In the genomic region with DNA sequence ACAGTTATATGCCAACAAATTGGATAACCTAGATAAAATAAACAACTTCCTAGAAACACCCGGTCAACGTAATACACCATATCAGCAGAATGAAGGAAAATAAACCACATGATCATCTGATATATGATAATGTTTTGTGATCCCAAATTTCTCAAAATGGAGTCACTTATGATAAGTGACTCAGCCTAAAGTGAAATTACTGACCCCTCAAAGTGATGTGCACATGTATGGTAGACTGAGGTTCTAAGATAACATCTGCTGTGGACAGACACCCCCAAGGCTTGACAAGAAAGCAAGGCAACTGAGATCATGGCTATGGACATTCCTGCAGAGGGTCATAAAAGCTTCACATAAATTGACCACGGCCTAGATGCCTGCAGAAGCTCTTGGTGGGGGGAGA, we compare ENCODE assay signal across 1 cellular context.
TF ChIP-seq lines count a peak whose summit lies in the region.

No MANE protein-coding gene starts in this region.

TF ChIP-seq in K562, 482 proteins besides CTCF, POLR2A, EP300 and RAD21 (continued from another document and continues in another):
- 0 out of 2 replicates have a peak, but pooled peaks have one; percentile 50 for TF ChIP-seq CREB3 (tag; conservative IDR thresholded peaks at IDR 0.05; ENCODE audit: low read depth)
- TF ChIP-seq, protein P1, sequence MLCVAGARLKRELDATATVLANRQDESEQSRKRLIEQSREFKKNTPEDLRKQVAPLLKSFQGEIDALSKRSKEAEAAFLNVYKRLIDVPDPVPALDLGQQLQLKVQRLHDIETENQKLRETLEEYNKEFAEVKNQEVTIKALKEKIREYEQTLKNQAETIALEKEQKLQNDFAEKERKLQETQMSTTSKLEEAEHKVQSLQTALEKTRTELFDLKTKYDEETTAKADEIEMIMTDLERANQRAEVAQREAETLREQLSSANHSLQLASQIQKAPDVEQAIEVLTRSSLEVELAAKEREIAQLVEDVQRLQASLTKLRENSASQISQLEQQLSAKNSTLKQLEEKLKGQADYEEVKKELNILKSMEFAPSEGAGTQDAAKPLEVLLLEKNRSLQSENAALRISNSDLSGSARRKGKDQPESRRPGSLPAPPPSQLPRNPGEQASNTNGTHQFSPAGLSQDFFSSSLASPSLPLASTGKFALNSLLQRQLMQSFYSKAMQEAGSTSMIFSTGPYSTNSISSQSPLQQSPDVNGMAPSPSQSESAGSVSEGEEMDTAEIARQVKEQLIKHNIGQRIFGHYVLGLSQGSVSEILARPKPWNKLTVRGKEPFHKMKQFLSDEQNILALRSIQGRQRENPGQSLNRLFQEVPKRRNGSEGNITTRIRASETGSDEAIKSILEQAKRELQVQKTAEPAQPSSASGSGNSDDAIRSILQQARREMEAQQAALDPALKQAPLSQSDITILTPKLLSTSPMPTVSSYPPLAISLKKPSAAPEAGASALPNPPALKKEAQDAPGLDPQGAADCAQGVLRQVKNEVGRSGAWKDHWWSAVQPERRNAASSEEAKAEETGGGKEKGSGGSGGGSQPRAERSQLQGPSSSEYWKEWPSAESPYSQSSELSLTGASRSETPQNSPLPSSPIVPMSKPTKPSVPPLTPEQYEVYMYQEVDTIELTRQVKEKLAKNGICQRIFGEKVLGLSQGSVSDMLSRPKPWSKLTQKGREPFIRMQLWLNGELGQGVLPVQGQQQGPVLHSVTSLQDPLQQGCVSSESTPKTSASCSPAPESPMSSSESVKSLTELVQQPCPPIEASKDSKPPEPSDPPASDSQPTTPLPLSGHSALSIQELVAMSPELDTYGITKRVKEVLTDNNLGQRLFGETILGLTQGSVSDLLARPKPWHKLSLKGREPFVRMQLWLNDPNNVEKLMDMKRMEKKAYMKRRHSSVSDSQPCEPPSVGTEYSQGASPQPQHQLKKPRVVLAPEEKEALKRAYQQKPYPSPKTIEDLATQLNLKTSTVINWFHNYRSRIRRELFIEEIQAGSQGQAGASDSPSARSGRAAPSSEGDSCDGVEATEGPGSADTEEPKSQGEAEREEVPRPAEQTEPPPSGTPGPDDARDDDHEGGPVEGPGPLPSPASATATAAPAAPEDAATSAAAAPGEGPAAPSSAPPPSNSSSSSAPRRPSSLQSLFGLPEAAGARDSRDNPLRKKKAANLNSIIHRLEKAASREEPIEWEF (CRISPR knock-in tag; IDR thresholded peaks at IDR 0.05), result no peak
- TF ChIP-seq SREBF2 (CRISPR knock-in tag; IDR thresholded peaks at IDR 0.05), result no peak
- peak; percentile 58; the same call in 1 of the 2 replicates for TF ChIP-seq DDX20 (tag; IDR thresholded peaks at IDR 0.05; ENCODE audit: low read depth)
- no peak for TF ChIP-seq SMARCA4 (IDR thresholded peaks at IDR 0.05)
- no peak for TF ChIP-seq MXI1 (IDR thresholded peaks at IDR 0.05; ENCODE audit: low read depth, low read length)
- TF ChIP-seq HMBOX1 (IDR thresholded peaks at IDR 0.05), result no peak
- TF ChIP-seq DPF2 (IDR thresholded peaks at IDR 0.05), result no peak
- no peak for TF ChIP-seq KLF1 (tag; IDR thresholded peaks at IDR 0.05)
- TF ChIP-seq KLF6 (CRISPR knock-in tag; IDR thresholded peaks at IDR 0.05; ENCODE audit: borderline replicate concordance), result peak; percentile 67; the same call in 1 of the 2 replicates
- TF ChIP-seq ZNF282 (CRISPR knock-in tag; IDR thresholded peaks at IDR 0.05), result no peak
- TF ChIP-seq SETDB1 (IDR thresholded peaks at IDR 0.05; ENCODE audit: low read length), result no peak
- TF ChIP-seq NR0B1 (IDR thresholded peaks at IDR 0.05; ENCODE audit: partially characterized antibody), result no peak
- TF ChIP-seq, protein P2, sequence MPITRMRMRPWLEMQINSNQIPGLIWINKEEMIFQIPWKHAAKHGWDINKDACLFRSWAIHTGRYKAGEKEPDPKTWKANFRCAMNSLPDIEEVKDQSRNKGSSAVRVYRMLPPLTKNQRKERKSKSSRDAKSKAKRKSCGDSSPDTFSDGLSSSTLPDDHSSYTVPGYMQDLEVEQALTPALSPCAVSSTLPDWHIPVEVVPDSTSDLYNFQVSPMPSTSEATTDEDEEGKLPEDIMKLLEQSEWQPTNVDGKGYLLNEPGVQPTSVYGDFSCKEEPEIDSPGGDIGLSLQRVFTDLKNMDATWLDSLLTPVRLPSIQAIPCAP (CRISPR knock-in tag; IDR thresholded peaks at IDR 0.05; ENCODE audit: borderline replicate concordance), result no peak
- TF ChIP-seq GABPB1 (CRISPR knock-in tag; IDR thresholded peaks at IDR 0.05), result no peak
- no peak for TF ChIP-seq NR1H2 (CRISPR knock-in tag; IDR thresholded peaks at IDR 0.05)
- TF ChIP-seq ATF7 (IDR thresholded peaks at IDR 0.05), result no peak
- TF ChIP-seq SAP30 (IDR thresholded peaks at IDR 0.05; ENCODE audit: borderline replicate concordance, insufficient read depth, low read depth, low read length, poor library complexity, severe bottlenecking), result no peak
- peak; percentile 58 for TF ChIP-seq ZNF311 (CRISPR knock-in tag; IDR thresholded peaks at IDR 0.05)
- peak; percentile 69; the same call in 1 of the 2 replicates for TF ChIP-seq PTRF (tag; IDR thresholded peaks at IDR 0.05)
- peak; percentile 77 for TF ChIP-seq ZNF41 (CRISPR knock-in tag; conservative IDR thresholded peaks at IDR 0.05)
- no peak for TF ChIP-seq MCM5 (IDR thresholded peaks at IDR 0.05; ENCODE audit: low read depth)
- no peak for TF ChIP-seq ZNF165 (CRISPR knock-in tag; IDR thresholded peaks at IDR 0.05; ENCODE audit: borderline replicate concordance)
- TF ChIP-seq PYGO2 (tag; IDR thresholded peaks at IDR 0.05), result no peak
- no peak for TF ChIP-seq BDP1 (IDR thresholded peaks at IDR 0.05; ENCODE audit: insufficient read depth, insufficient read length)
- no peak for TF ChIP-seq JUN (IDR thresholded peaks at IDR 0.05; ENCODE audit: borderline replicate concordance, low read depth, low read length)
- no peak for TF ChIP-seq JUN (CRISPR knock-in tag; IDR thresholded peaks at IDR 0.05; ENCODE audit: borderline replicate concordance)
- no peak for TF ChIP-seq TGIF2 (CRISPR knock-in tag; IDR thresholded peaks at IDR 0.05)
- TF ChIP-seq, protein P3, sequence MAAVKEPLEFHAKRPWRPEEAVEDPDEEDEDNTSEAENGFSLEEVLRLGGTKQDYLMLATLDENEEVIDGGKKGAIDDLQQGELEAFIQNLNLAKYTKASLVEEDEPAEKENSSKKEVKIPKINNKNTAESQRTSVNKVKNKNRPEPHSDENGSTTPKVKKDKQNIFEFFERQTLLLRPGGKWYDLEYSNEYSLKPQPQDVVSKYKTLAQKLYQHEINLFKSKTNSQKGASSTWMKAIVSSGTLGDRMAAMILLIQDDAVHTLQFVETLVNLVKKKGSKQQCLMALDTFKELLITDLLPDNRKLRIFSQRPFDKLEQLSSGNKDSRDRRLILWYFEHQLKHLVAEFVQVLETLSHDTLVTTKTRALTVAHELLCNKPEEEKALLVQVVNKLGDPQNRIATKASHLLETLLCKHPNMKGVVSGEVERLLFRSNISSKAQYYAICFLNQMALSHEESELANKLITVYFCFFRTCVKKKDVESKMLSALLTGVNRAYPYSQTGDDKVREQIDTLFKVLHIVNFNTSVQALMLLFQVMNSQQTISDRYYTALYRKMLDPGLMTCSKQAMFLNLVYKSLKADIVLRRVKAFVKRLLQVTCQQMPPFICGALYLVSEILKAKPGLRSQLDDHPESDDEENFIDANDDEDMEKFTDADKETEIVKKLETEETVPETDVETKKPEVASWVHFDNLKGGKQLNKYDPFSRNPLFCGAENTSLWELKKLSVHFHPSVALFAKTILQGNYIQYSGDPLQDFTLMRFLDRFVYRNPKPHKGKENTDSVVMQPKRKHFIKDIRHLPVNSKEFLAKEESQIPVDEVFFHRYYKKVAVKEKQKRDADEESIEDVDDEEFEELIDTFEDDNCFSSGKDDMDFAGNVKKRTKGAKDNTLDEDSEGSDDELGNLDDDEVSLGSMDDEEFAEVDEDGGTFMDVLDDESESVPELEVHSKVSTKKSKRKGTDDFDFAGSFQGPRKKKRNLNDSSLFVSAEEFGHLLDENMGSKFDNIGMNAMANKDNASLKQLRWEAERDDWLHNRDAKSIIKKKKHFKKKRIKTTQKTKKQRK (IDR thresholded peaks at IDR 0.05; ENCODE audit: borderline replicate concordance, low read depth, low read length), result no peak
- TF ChIP-seq BRCA1 (IDR thresholded peaks at IDR 0.05), result no peak
- TF ChIP-seq BRCA1 (CRISPR knock-in tag; IDR thresholded peaks at IDR 0.05), result no peak
- no peak for TF ChIP-seq ZNF134 (CRISPR knock-in tag; conservative IDR thresholded peaks at IDR 0.05)
- TF ChIP-seq KDM2B (CRISPR knock-in tag; IDR thresholded peaks at IDR 0.05), result no peak
- TF ChIP-seq PCBP1 (IDR thresholded peaks at IDR 0.05; ENCODE audit: low read depth, low read length, poor library complexity, severe bottlenecking), result no peak
- TF ChIP-seq ZNF133 (CRISPR knock-in tag; IDR thresholded peaks at IDR 0.05), result no peak
- TF ChIP-seq PHB (CRISPR knock-in tag; IDR thresholded peaks at IDR 0.05), result no peak
- TF ChIP-seq HOMEZ (CRISPR knock-in tag; IDR thresholded peaks at IDR 0.05), result no peak
- TF ChIP-seq ZNF3 (CRISPR knock-in tag; IDR thresholded peaks at IDR 0.05), result no peak
- TF ChIP-seq ZNF518B (CRISPR knock-in tag; IDR thresholded peaks at IDR 0.05), result no peak
- TF ChIP-seq NFE2L1 (tag; IDR thresholded peaks at IDR 0.05; ENCODE audit: borderline replicate concordance, low read depth), result peak; percentile 39; the same call in 1 of the 2 replicates
- no peak for TF ChIP-seq ZNF76 (CRISPR knock-in tag; IDR thresholded peaks at IDR 0.05; ENCODE audit: borderline replicate concordance)
- no peak for TF ChIP-seq TBP (optimal IDR thresholded peaks at IDR 0.05; ENCODE audit: low read depth, low read length)
